ENCODE assay signal across 13 cellular contexts in the genomic region with DNA sequence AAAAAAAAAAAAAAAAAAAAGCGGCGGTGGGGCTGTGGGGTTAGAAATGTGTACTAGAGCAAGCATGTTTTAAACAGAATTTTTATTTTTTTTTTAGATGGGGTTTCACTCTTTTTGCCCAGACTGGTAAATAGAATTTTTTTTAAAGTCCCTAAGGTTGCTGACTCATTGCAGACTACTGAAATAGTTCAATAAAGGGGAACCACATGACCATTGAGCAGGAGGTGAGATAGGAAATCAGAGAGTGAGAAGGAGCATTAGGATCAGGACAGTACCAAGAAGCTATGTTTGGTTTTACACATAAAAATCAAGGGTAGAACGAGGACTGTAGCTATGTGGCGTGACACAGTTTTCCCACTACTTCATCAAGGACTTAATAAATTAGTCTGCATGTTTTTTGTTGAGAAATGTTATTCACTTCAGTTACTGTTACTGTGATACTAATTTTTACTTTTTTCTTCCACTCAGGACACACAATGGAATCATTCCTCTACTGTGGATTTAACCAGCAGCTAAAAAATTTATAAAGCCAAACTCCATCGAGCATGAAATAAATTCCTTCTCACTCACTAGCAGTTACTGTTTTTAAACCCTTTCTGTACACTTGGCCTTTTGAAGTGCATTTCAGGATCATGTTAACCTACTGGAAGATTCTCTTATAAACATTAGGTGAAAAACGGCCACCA. TPM values are rescaled to one million over a fixed set of nuclear protein-coding genes. Genes with fewer than 3 reads are reported as not detected.
A peak's percentile ranks its signal among the peaks of the same experiment; 100 is the strongest.
DNase-seq lines count a peak whose midpoint lies in the region; ATAC-seq and TF ChIP-seq lines count a peak whose summit lies in the region.
"Had no signal": no experiment of that assay in that cellular context is flagged by ENCODE, and none has a peak within 500 bp of the region (broad histone marks: within the 10 kb centered on the region; RNA-seq: fewer than 3 reads in every experiment).

No MANE protein-coding gene starts in this region.

- peak; percentile 24 for DNase-seq in AG20443 (ENCODE audit: low spot score)
- no peak for DNase-seq in epithelial cell of prostate (ENCODE audit: low read depth, low spot score)
- peak; percentile 66 for DNase-seq in osteoblast (ENCODE audit: insufficient read length, low spot score, missing footprints)
- no peak for DNase-seq in NCI-H2107 (lab: John Stamatoyannopoulos, UW)
- no peak for DNase-seq in NCI-H446 (lab: John Stamatoyannopoulos, UW)
- DNase-seq: NCI-H524; posterior cingulate gyrus; stimulated activated CD8-positive, alpha-beta memory T cell treated with anti-CD3 and anti-CD28 coated beads, Interleukin-4, amount 100 ng/mL, for 48 hours; T-helper 2 cell had no signal

- H3K36me3 ChIP-seq in osteoblast (ENCODE audit: insufficient read depth, low read length), result no peaks in the 10 kb centered on the region
- H3K36me3 ChIP-seq: BLaER1 treated with 17β-estradiol and CSF1 and Interleukin-3, amounts not matched to agents 10 nM and 100 nM had no signal

- ATAC-seq in HG03565 (IDR thresholded peaks at IDR 0.05; ENCODE audit: unreplicated experiment) (peak; percentile 78), GM18511 (IDR thresholded peaks at IDR 0.05; ENCODE audit: unreplicated experiment) (no peak), GM21360 (IDR thresholded peaks at IDR 0.05; ENCODE audit: unreplicated experiment) (no peak)

- peak overlapping the region; percentile 64 for H3K4me2 ChIP-seq in osteoblast (ENCODE audit: insufficient read depth, low read length)
- H3K4me2 ChIP-seq: BLaER1 treated with 17β-estradiol and CSF1 and Interleukin-3, amounts not matched to agents 10 nM and 100 nM had no signal

- no peak for TF ChIP-seq CTCF in osteoblast (IDR thresholded peaks at IDR 0.05; ENCODE audit: extremely low read depth, low read depth, low read length)

- no peaks in the 10 kb centered on the region for H4K20me1 ChIP-seq in osteoblast (ENCODE audit: insufficient read depth, low read length)
- H4K20me1 ChIP-seq: BLaER1 treated with 17β-estradiol and CSF1 and Interleukin-3, amounts not matched to agents 10 nM and 100 nM had no signal

- peaks cover 13% of the 10 kb centered on the region for H3K4me1 ChIP-seq in osteoblast (ENCODE audit: insufficient read depth, low read length)

- H2AFZ ChIP-seq in osteoblast (ENCODE audit: low read length), result no peak overlapping the region

- H3K27me3 ChIP-seq in osteoblast (ENCODE audit: insufficient read depth, low read length), result no peaks in the 10 kb centered on the region
- H3K27me3 ChIP-seq: BLaER1 treated with 17β-estradiol and CSF1 and Interleukin-3, amounts not matched to agents 10 nM and 100 nM had no signal

- H3K4me3 ChIP-seq in osteoblast (ENCODE audit: insufficient read depth, low read length), result no peak overlapping the region
- H3K4me3 ChIP-seq: BLaER1 treated with 17β-estradiol and CSF1 and Interleukin-3, amounts not matched to agents 10 nM and 100 nM had no signal

- H3K9me3 ChIP-seq in osteoblast (ENCODE audit: low read depth, low read length), result no peaks in the 10 kb centered on the region
- H3K9me3 ChIP-seq: BLaER1 treated with 17β-estradiol and CSF1 and Interleukin-3, amounts not matched to agents 10 nM and 100 nM had no signal

- H3K79me2 ChIP-seq in osteoblast (ENCODE audit: insufficient read depth, low read length), result no peaks in the 10 kb centered on the region

- H3K27ac ChIP-seq in epithelial cell of prostate (peak overlapping the region; percentile 92), osteoblast (ENCODE audit: low read depth, low read length) (peak overlapping the region; percentile 93)
- H3K27ac ChIP-seq: BLaER1 treated with 17β-estradiol and CSF1 and Interleukin-3, amounts not matched to agents 10 nM and 100 nM had no signal

RNA-seq across cellular contexts. Expression of a gene that starts 33.4 kb away (rescaled TPM):
- total RNA-seq in osteoblast, result 8.3 and 11.2 TPM in 2 replicates

Comparison
In these comparisons a context has a peak if more than half of its experiments do, and no peak if none do; other contexts are left out.
1. DNase-seq: peak in AG20443 (single experiment) and osteoblast (single experiment); none in epithelial cell of prostate (single experiment), NCI-H2107 (single experiment) and NCI-H446 (0 of 2).